1 cellular context compared by ENCODE assay signal in genomic region chr11:93160808-93161207, GRCh38.
TF ChIP-seq lines count a peak whose summit lies in the region.

No MANE protein-coding gene starts in this region.

TF ChIP-seq in HCT116, 20 proteins besides CTCF, POLR2A, EP300 and RAD21 (continued from another document):
- TF ChIP-seq, protein P1, sequence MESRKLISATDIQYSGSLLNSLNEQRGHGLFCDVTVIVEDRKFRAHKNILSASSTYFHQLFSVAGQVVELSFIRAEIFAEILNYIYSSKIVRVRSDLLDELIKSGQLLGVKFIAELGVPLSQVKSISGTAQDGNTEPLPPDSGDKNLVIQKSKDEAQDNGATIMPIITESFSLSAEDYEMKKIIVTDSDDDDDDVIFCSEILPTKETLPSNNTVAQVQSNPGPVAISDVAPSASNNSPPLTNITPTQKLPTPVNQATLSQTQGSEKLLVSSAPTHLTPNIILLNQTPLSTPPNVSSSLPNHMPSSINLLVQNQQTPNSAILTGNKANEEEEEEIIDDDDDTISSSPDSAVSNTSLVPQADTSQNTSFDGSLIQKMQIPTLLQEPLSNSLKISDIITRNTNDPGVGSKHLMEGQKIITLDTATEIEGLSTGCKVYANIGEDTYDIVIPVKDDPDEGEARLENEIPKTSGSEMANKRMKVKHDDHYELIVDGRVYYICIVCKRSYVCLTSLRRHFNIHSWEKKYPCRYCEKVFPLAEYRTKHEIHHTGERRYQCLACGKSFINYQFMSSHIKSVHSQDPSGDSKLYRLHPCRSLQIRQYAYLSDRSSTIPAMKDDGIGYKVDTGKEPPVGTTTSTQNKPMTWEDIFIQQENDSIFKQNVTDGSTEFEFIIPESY (IDR thresholded peaks at IDR 0.05; ENCODE audit: extremely low read depth, insufficient replicate concordance, low read length) = no peak
- TF ChIP-seq, protein P2, sequence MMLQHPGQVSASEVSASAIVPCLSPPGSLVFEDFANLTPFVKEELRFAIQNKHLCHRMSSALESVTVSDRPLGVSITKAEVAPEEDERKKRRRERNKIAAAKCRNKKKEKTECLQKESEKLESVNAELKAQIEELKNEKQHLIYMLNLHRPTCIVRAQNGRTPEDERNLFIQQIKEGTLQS (IDR thresholded peaks at IDR 0.05) = no peak
- TF ChIP-seq YY1 (IDR thresholded peaks at IDR 0.05; ENCODE audit: extremely low read depth, insufficient replicate concordance, low read depth, low read length) (no peak), ELF1 (IDR thresholded peaks at IDR 0.05; ENCODE audit: borderline replicate concordance, low read depth) (no peak), MAX (IDR thresholded peaks at IDR 0.05) (no peak)
- TF ChIP-seq, protein P3, sequence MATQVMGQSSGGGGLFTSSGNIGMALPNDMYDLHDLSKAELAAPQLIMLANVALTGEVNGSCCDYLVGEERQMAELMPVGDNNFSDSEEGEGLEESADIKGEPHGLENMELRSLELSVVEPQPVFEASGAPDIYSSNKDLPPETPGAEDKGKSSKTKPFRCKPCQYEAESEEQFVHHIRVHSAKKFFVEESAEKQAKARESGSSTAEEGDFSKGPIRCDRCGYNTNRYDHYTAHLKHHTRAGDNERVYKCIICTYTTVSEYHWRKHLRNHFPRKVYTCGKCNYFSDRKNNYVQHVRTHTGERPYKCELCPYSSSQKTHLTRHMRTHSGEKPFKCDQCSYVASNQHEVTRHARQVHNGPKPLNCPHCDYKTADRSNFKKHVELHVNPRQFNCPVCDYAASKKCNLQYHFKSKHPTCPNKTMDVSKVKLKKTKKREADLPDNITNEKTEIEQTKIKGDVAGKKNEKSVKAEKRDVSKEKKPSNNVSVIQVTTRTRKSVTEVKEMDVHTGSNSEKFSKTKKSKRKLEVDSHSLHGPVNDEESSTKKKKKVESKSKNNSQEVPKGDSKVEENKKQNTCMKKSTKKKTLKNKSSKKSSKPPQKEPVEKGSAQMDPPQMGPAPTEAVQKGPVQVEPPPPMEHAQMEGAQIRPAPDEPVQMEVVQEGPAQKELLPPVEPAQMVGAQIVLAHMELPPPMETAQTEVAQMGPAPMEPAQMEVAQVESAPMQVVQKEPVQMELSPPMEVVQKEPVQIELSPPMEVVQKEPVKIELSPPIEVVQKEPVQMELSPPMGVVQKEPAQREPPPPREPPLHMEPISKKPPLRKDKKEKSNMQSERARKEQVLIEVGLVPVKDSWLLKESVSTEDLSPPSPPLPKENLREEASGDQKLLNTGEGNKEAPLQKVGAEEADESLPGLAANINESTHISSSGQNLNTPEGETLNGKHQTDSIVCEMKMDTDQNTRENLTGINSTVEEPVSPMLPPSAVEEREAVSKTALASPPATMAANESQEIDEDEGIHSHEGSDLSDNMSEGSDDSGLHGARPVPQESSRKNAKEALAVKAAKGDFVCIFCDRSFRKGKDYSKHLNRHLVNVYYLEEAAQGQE (IDR thresholded peaks at IDR 0.05; ENCODE audit: low read depth) = no peak
